8 cellular contexts compared by ENCODE assay signal in genomic region chr5:138761115-138761514, GRCh38. TPM values are rescaled to one million over a fixed set of nuclear protein-coding genes. Genes with fewer than 3 reads are reported as not detected.
DNase-seq lines count a peak whose midpoint lies in the region; ATAC-seq and TF ChIP-seq lines count a peak whose summit lies in the region.
"Not testable (repeated sequence)": the region's sequence is repeated elsewhere in the genome, so short reads cannot be mapped to it uniquely, and the experiment has no call there.

No MANE protein-coding gene starts in this region.

- H3K27ac ChIP-seq in BLaER1 treated with 17β-estradiol and CSF1 and Interleukin-3, amounts not matched to agents 10 nM and 100 nM, result peak overlapping the region in 3 of 11 experiments; percentile 11 to 34 (median 16); a peak in 2 of 22 replicates
- peak overlapping the region; percentile 10 for H3K27ac ChIP-seq in right cardiac atrium (ENCODE audit: low read length)

- H3K27me3 Mint-ChIP-seq in activated CD4-positive, alpha-beta T cell treated with anti-CD3 and anti-CD28 coated beads for 36 hours, result peaks cover 27% of the 10 kb centered on the region
- not testable (repeated sequence) for H3K27me3 Mint-ChIP-seq in activated T-helper 2 cell treated with anti-CD3 and anti-CD28 coated beads, Interferon-gamma antibody, Interleukin-2, Interleukin-4, amounts not matched to agents 10 μg/mL and 5 μg/mL and 100 μg/mL, durations not matched to agents 14 hours and 24 hours and 36 hours (ENCODE audit: low read depth); central memory CD8-positive, alpha-beta T cell; osteocyte (ENCODE audit: unreplicated experiment); type B pancreatic cell

- peaks cover 36 to 83% (median 70%) of the 10 kb centered on the region in 11 experiments for H3K36me3 ChIP-seq in BLaER1 treated with 17β-estradiol and CSF1 and Interleukin-3, amounts not matched to agents 10 nM and 100 nM

- DNase-seq in Jurkat, Clone E6-1 (ENCODE audit: low read depth, low spot score), result peak; percentile 39
- DNase-seq in activated CD4-positive, alpha-beta T cell treated with anti-CD3 and anti-CD28 coated beads for 36 hours; activated T-helper 2 cell treated with anti-CD3 and anti-CD28 coated beads, Interferon-gamma antibody, Interleukin-2, Interleukin-4, amounts not matched to agents 10 μg/mL and 5 μg/mL and 100 μg/mL, durations not matched to agents 14 hours and 24 hours and 36 hours (ENCODE audit: low spot score); central memory CD8-positive, alpha-beta T cell (ENCODE audit: low spot score in 2 of 2); right cardiac atrium; osteocyte (ENCODE audit: extremely low spot score, unreplicated experiment); type B pancreatic cell (ENCODE audit: extremely low spot score, unreplicated experiment): not testable (repeated sequence)

- intact Hi-C loops in activated CD4-positive, alpha-beta T cell treated with anti-CD3 and anti-CD28 coated beads for 36 hours (cut with DNase I, micrococcal nuclease); activated T-helper 2 cell treated with anti-CD3 and anti-CD28 coated beads, Interferon-gamma antibody, Interleukin-2, Interleukin-4, amounts not matched to agents 10 μg/mL and 5 μg/mL and 100 μg/mL, durations not matched to agents 14 hours and 24 hours and 36 hours (cut with micrococcal nuclease); right cardiac atrium (cut with DNase I): not testable (repeated sequence)

- H3K4me3 ChIP-seq in BLaER1 treated with 17β-estradiol and CSF1 and Interleukin-3, amounts not matched to agents 10 nM and 100 nM; Jurkat, Clone E6-1 (ENCODE audit: low read length); right cardiac atrium (ENCODE audit: low read length): not testable (repeated sequence)

- H3K27me3 ChIP-seq in BLaER1 treated with 17β-estradiol and CSF1 and Interleukin-3, amounts not matched to agents 10 nM and 100 nM; right cardiac atrium (ENCODE audit: control insufficient read depth, insufficient read depth): not testable (repeated sequence)

- H3K4me2 ChIP-seq in BLaER1 treated with 17β-estradiol and CSF1 and Interleukin-3, amounts not matched to agents 10 nM and 100 nM, result peak overlapping the region; percentile 40 to 74 (median 67)

- peaks cover 34 to 58% (median 41%) of the 10 kb centered on the region in 10 experiments for H3K4me1 ChIP-seq in BLaER1 treated with 17β-estradiol and CSF1 and Interleukin-3, amounts not matched to agents 10 nM and 100 nM
- peaks cover 14% of the 10 kb centered on the region for H3K4me1 ChIP-seq in right cardiac atrium (ENCODE audit: control insufficient read depth, insufficient read depth, low read length)

- peaks cover 18% of the 10 kb centered on the region for H3K36me3 Mint-ChIP-seq in activated CD4-positive, alpha-beta T cell treated with anti-CD3 and anti-CD28 coated beads for 36 hours (ENCODE audit: low read depth)
- peaks cover 61% of the 10 kb centered on the region for H3K36me3 Mint-ChIP-seq in activated T-helper 2 cell treated with anti-CD3 and anti-CD28 coated beads, Interferon-gamma antibody, Interleukin-2, Interleukin-4, amounts not matched to agents 10 μg/mL and 5 μg/mL and 100 μg/mL, durations not matched to agents 14 hours and 24 hours and 36 hours (ENCODE audit: low read depth)
- not testable (repeated sequence) for H3K36me3 Mint-ChIP-seq in central memory CD8-positive, alpha-beta T cell (ENCODE audit: insufficient read depth)
- H3K36me3 Mint-ChIP-seq in osteocyte (ENCODE audit: unreplicated experiment) (peaks cover 46% of the 10 kb centered on the region), type B pancreatic cell (peaks cover 51% of the 10 kb centered on the region)

- H3K9me3 Mint-ChIP-seq in activated CD4-positive, alpha-beta T cell treated with anti-CD3 and anti-CD28 coated beads for 36 hours (ENCODE audit: low read depth), result peaks cover 12% of the 10 kb centered on the region
- not testable (repeated sequence) for H3K9me3 Mint-ChIP-seq in activated T-helper 2 cell treated with anti-CD3 and anti-CD28 coated beads, Interferon-gamma antibody, Interleukin-2, Interleukin-4, amounts not matched to agents 10 μg/mL and 5 μg/mL and 100 μg/mL, durations not matched to agents 14 hours and 24 hours and 36 hours; central memory CD8-positive, alpha-beta T cell; osteocyte (ENCODE audit: unreplicated experiment); type B pancreatic cell

- 57% methylated on average over 7 of the region's 7 CpGs for WGBS in right cardiac atrium

- not testable (repeated sequence) for H3K9me3 ChIP-seq in BLaER1 treated with 17β-estradiol and CSF1 and Interleukin-3, amounts not matched to agents 10 nM and 100 nM (replicated peaks in 1 of 11); right cardiac atrium (ENCODE audit: control insufficient read depth, low read length)

- H3K4me3 Mint-ChIP-seq in activated CD4-positive, alpha-beta T cell treated with anti-CD3 and anti-CD28 coated beads for 36 hours; activated T-helper 2 cell treated with anti-CD3 and anti-CD28 coated beads, Interferon-gamma antibody, Interleukin-2, Interleukin-4, amounts not matched to agents 10 μg/mL and 5 μg/mL and 100 μg/mL, durations not matched to agents 14 hours and 24 hours and 36 hours (ENCODE audit: low read depth); central memory CD8-positive, alpha-beta T cell; osteocyte (ENCODE audit: unreplicated experiment): not testable (repeated sequence)
- peak overlapping the region; percentile 4 for H3K4me3 Mint-ChIP-seq in type B pancreatic cell

- peaks cover 94 to 100% (median 100%) of the 10 kb centered on the region in 11 experiments for H4K20me1 ChIP-seq in BLaER1 treated with 17β-estradiol and CSF1 and Interleukin-3, amounts not matched to agents 10 nM and 100 nM

- H3K4me1 Mint-ChIP-seq in activated CD4-positive, alpha-beta T cell treated with anti-CD3 and anti-CD28 coated beads for 36 hours, result peaks cover 27% of the 10 kb centered on the region
- peaks cover 40% of the 10 kb centered on the region for H3K4me1 Mint-ChIP-seq in activated T-helper 2 cell treated with anti-CD3 and anti-CD28 coated beads, Interferon-gamma antibody, Interleukin-2, Interleukin-4, amounts not matched to agents 10 μg/mL and 5 μg/mL and 100 μg/mL, durations not matched to agents 14 hours and 24 hours and 36 hours (ENCODE audit: low read depth)
- peaks cover 19% of the 10 kb centered on the region for H3K4me1 Mint-ChIP-seq in central memory CD8-positive, alpha-beta T cell
- H3K4me1 Mint-ChIP-seq in osteocyte (ENCODE audit: unreplicated experiment) (peaks cover 49% of the 10 kb centered on the region), type B pancreatic cell (ENCODE audit: unreplicated experiment) (peaks cover 53% of the 10 kb centered on the region)

- not testable (repeated sequence) for H3K27ac Mint-ChIP-seq in activated CD4-positive, alpha-beta T cell treated with anti-CD3 and anti-CD28 coated beads for 36 hours; type B pancreatic cell
- H3K27ac Mint-ChIP-seq in activated T-helper 2 cell treated with anti-CD3 and anti-CD28 coated beads, Interferon-gamma antibody, Interleukin-2, Interleukin-4, amounts not matched to agents 10 μg/mL and 5 μg/mL and 100 μg/mL, durations not matched to agents 14 hours and 24 hours and 36 hours, result peak overlapping the region; percentile 49
- H3K27ac Mint-ChIP-seq in central memory CD8-positive, alpha-beta T cell (ENCODE audit: low read depth), result peak overlapping the region; percentile 36
- H3K27ac Mint-ChIP-seq in osteocyte (ENCODE audit: unreplicated experiment), result peak overlapping the region; percentile 50

- ATAC-seq in activated CD4-positive, alpha-beta T cell treated with anti-CD3 and anti-CD28 coated beads for 36 hours, result peak; percentile 47
- ATAC-seq in central memory CD8-positive, alpha-beta T cell (replicated peaks; ENCODE audit: extremely low read depth, poor library complexity, severe bottlenecking); right cardiac atrium: not testable (repeated sequence)

- CTCF ChIA-PET in activated CD4-positive, alpha-beta T cell treated with anti-CD3 and anti-CD28 coated beads for 36 hours (lab: Charles Lee), result interaction anchor here (1.6 kb wide), 1 partner anchor 29 kb away, joined by 4 read pairs; no protein-coding TSS in a partner anchor

- POLR2A ChIA-PET in activated CD4-positive, alpha-beta T cell treated with anti-CD3 and anti-CD28 coated beads for 36 hours (lab: Charles Lee), result interaction anchor here (0.7 kb wide), 1 partner anchor 211 kb away, joined by 3 read pairs; no protein-coding TSS in a partner anchor

- peak overlapping the region in 5 of 11 experiments; percentile 16 to 42 (median 28); a peak in 6 of 22 replicates for H3K9ac ChIP-seq in BLaER1 treated with 17β-estradiol and CSF1 and Interleukin-3, amounts not matched to agents 10 nM and 100 nM

- TF ChIP-seq CTCF in osteocyte (IDR thresholded peaks at IDR 0.05); type B pancreatic cell (conservative IDR thresholded peaks at IDR 0.05): not testable (repeated sequence)

RNA-seq across cellular contexts. Expression of gene CTNNA1, which starts 7.9 kb away (rescaled TPM):
- 103 TPM for polyA plus RNA-seq in Jurkat, Clone E6-1 (2012; ENCODE audit: insufficient read depth, insufficient read length)
- total RNA-seq in activated CD4-positive, alpha-beta T cell treated with anti-CD3 and anti-CD28 coated beads for 36 hours, result 10 to 100 TPM; 78.8 to 86.7 TPM
- total RNA-seq in activated T-helper 2 cell treated with anti-CD3 and anti-CD28 coated beads, Interferon-gamma antibody, Interleukin-2, Interleukin-4, amounts not matched to agents 10 μg/mL and 5 μg/mL and 100 μg/mL, durations not matched to agents 14 hours and 24 hours and 36 hours, result 272 and 298 TPM in 2 replicates
- total RNA-seq in right cardiac atrium (100 to 1,000 TPM; 264 to 360 (median 290) TPM), osteocyte (366 and 375 TPM in 2 replicates), type B pancreatic cell (ENCODE audit: low replicate concordance) (371 and 498 TPM in 2 replicates)
- 163 TPM for polyA plus RNA-seq in right cardiac atrium
